ENCODE assay signal across 8 cellular contexts in the genomic region with DNA sequence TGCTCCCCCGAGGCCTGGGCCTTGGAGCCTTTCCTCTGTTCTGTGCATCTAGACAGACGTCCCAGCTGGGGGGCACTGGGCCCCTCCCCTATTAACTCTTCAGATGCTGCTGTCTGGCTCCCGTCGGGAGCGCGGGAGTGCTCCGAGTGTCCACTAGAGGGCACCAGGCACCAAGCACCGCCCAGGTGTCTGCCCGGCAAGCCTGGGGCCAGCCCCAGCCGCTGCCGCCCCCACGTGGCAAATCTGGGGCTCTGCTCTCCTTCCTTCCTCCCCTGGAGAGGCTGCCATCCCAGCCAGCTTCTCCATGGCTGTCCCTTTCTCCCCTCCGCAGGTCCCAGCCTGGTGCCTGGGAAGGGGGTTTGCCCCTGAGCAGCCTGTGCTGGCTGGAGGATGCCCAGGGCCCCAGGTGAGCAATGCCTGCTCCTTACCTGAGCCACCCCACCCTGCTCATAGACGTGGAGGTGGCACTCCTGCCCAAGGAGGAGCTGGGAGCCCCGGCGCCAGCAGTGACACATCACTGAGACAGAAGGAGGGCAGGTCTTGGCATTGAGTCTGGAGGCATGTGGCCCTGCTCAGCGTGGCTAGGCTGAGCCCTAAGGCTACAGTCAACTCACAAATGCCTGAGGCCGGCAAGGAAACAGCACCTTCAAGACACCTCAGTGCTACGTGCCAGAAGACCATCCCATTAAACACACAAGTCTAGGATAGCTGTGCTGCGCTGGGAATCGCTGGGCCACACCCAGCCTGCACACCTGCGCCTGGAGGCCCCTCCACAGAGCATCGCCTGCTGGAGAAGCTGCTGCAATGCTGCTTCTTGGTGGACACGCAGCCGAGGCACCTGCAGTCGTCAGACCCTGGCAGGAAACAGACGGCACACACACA. TPM values are rescaled to one million over a fixed set of nuclear protein-coding genes. Genes with fewer than 3 reads are reported as not detected.
DNase-seq lines count a peak whose midpoint lies in the region; ATAC-seq, FAIRE-seq and TF ChIP-seq lines count a peak whose summit lies in the region.

No MANE protein-coding gene starts in this region.

- ATAC-seq in HG03139 (IDR thresholded peaks at IDR 0.05; ENCODE audit: unreplicated experiment) (peak; percentile 48), GM19452 (IDR thresholded peaks at IDR 0.05; ENCODE audit: unreplicated experiment) (no peak)
- ATAC-seq in activated CD4-positive, CD25-positive, alpha-beta regulatory T cell treated with anti-CD3 and anti-CD28 coated beads, Interleukin-2, amount 50 U/mL, for 24 hours, result peak; percentile 71 to 74

- peak overlapping the region; percentile 86 for H3K27ac ChIP-seq in caudate nucleus (ENCODE audit: low read depth, low read length)

- FAIRE-seq in GM12891 (lab: Jason Lieb, UNC), result peak; percentile 93

- no peak for TF ChIP-seq POLR2A in GM12891 (IDR thresholded peaks at IDR 0.05; ENCODE audit: low read depth, low read length)

- DNase-seq in GM12891 (ENCODE audit: insufficient read length, low spot score) (peak; percentile 95), NCI-H510A (lab: John Stamatoyannopoulos, UW) (peak; percentile 77), caudate nucleus (lab: John Stamatoyannopoulos, UW) (peak in 58 of 61 donors; percentile 43 to 87 (median 74)), kidney glomerular epithelial cell (lab: John Stamatoyannopoulos, UW) (peak; percentile 72)
- peak; percentile 60 to 80 (median 78) for DNase-seq in stimulated activated CD4-positive, alpha-beta T cell treated with anti-CD3 and anti-CD28 coated beads, Interleukin-1b, Interleukin-23, amount 100 ng/mL, for 24 hours (ENCODE audit: low read depth in 4 of 4, low spot score in 1 of 4)

TF ChIP-seq in GM12891, 5 proteins besides CTCF, POLR2A, EP300 and RAD21:
- no peak for TF ChIP-seq TAF1 (IDR thresholded peaks at IDR 0.05; ENCODE audit: low read depth, low read length)
- TF ChIP-seq PAX5 (IDR thresholded peaks at IDR 0.05; ENCODE audit: insufficient read depth, low read length, severe bottlenecking), result peak; percentile 44
- TF ChIP-seq POU2F2 (IDR thresholded peaks at IDR 0.05; ENCODE audit: low read depth, low read length), result no peak
- TF ChIP-seq SPI1 (IDR thresholded peaks at IDR 0.05; ENCODE audit: low read depth, low read length), result no peak

RNA-seq across cellular contexts. Expression of a gene that starts 19.7 kb away (rescaled TPM):
- polyA plus RNA-seq in GM12891 (2012; ENCODE audit: low read depth, missing spikeins), result not detected

RNA-seq across cellular contexts. Expression of a gene that starts 37.1 kb away (rescaled TPM):
- 41.8 TPM for polyA plus RNA-seq in GM12891 (2012; ENCODE audit: low read depth, missing spikeins)
